Comparison of ENCODE assay signal across 23 cellular contexts in genomic region chr4:88187766-88188165, GRCh38. TPM values are rescaled to one million over a fixed set of nuclear protein-coding genes. Genes with fewer than 3 reads are reported as not detected.
"Had no signal": no experiment of that assay in that cellular context is flagged by ENCODE, and none has a peak within 500 bp of the region (broad histone marks: within the 10 kb centered on the region; RNA-seq: fewer than 3 reads in every experiment).

No MANE protein-coding gene starts in this region.

- H3K36me3 ChIP-seq: SJSA1 had no signal

- H3K4me3 ChIP-seq: K562, SJSA1, SK-N-MC had no signal

- H3K27ac ChIP-seq: KMS-11, SJSA1, SK-N-MC had no signal

- DNase-seq: Kasumi-1, MM.1S, NCI-H1092 treated with DMSO at 0.1 percent for 48 hours, NCI-H1436, NCI-H187, NCI-H2029, NCI-H2081 treated with DMSO at 0.1 percent for 48 hours, NCI-H2171, NCI-H226, NCI-H446, NCI-H510A, NCI-H524 treated with DMSO at 0.1 percent for 48 hours, NCI-H69, NCI-H774, Right ventricle myocardium superior, RPMI8226, SIG-M5 had no signal

- H3K4me2 ChIP-seq: KMS-11 had no signal

- H3K9ac ChIP-seq: KMS-11 had no signal

- ATAC-seq: HepG2, K562 had no signal

- H3K27me3 ChIP-seq: SJSA1 had no signal

RNA-seq across cellular contexts. Expression of gene ABCG2, which starts 29.3 kb away (rescaled TPM):
- polyA plus RNA-seq: IgD-negative memory B cell had no signal
